8 cellular contexts compared by ENCODE assay signal in genomic region chr11:925496-926301, GRCh38. TPM values are rescaled to one million over a fixed set of nuclear protein-coding genes. Genes with fewer than 3 reads are reported as not detected.
A peak's percentile ranks its signal among the peaks of the same experiment; 100 is the strongest.
DNase-seq lines count a peak whose midpoint lies in the region; ATAC-seq and TF ChIP-seq lines count a peak whose summit lies in the region.

TSS of gene AP2A2 (plus strand) at chr11:925870. CDS start at chr11:926022, 152 bp downstream.

- peak within 1 kb of the TSS; percentile 85 for H3K27ac Mint-ChIP-seq in T-helper 17 cell

- H3K4me3 Mint-ChIP-seq in T-helper 17 cell, result peak within 1 kb of the TSS; percentile 89

- CTCF ChIA-PET in GM10248 (lab: Yijun Ruan, JAX) (interaction anchor here (0.7 to 3.4 kb wide), 16 partner anchors 9 to 129 kb away, joined by 3 to 13 read pairs (median 4); partner anchors contain the start of gene CHID1), HEK293T (lab: Yijun Ruan, JAX) (no interaction called here)

- no peaks in the 10 kb centered on the region for H3K36me3 ChIP-seq in urinary bladder (ENCODE audit: insufficient read depth)

- H3K9me3 ChIP-seq in T-helper 17 cell (ENCODE audit: control insufficient read depth, low read length, poor library complexity, severe bottlenecking), result no peaks in the 10 kb centered on the region

- peak; percentile 94 for TF ChIP-seq CTCF in GM10248 (IDR thresholded peaks at IDR 0.05; ENCODE audit: control extremely low read depth, extremely low read depth, low read depth, missing control alignments)

- H3K27me3 Mint-ChIP-seq in T-helper 17 cell, result no peaks in the 10 kb centered on the region

- H3K4me3 ChIP-seq in urinary bladder (ENCODE audit: low read depth, low read length), result peak within 1 kb of the TSS; percentile 97

- peak within 1 kb of the TSS; percentile 79 for H3K27ac ChIP-seq in urinary bladder (ENCODE audit: low read depth)

- H3K4me1 ChIP-seq in urinary bladder (ENCODE audit: insufficient read depth), result no peaks in the 10 kb centered on the region

- H3K4me1 Mint-ChIP-seq in T-helper 17 cell, result peaks cover 25% of the 10 kb centered on the region

- POLR2A ChIA-PET in GM10248 (lab: Yijun Ruan, JAX), result interaction anchor here (0.5 kb wide), 1 partner anchor 148 kb away, joined by 4 read pairs; no protein-coding TSS in a partner anchor
- POLR2A ChIA-PET in HEK293T (lab: Yijun Ruan, JAX), result interaction anchor here (1.0 to 1.8 kb wide), 3 partner anchors 10 to 15 kb away, joined by 4 to 6 read pairs (median 5); partner anchors contain the start of gene CHID1

- intact Hi-C loops in left ventricle myocardium superior (cut with micrococcal nuclease), result no loop called here

- no peaks in the 10 kb centered on the region for H3K36me3 Mint-ChIP-seq in T-helper 17 cell (ENCODE audit: low read depth)

- DNase-seq in GM10248 (ENCODE audit: extremely low spot score) (peak; percentile 96), HEK293T (ENCODE audit: extremely low spot score) (peak; percentile 97), NAMALWA (ENCODE audit: low spot score) (peak; percentile 89), T-helper 17 cell (peak; percentile 88 to 96 (median 96)), amniotic stem cell (lab: John Stamatoyannopoulos, UW) (peak; percentile 89), left ventricle myocardium superior (peak; percentile 97), pulmonary artery endothelial cell (ENCODE audit: low read depth, low spot score) (peak; percentile 65)

- peak; percentile 83 for ATAC-seq in T-helper 17 cell
- peak; percentile 94 for ATAC-seq in left ventricle myocardium superior

- 3% methylated on average over 124 of the region's 124 CpGs for WGBS in urinary bladder

TF ChIP-seq in HEK293T, 16 proteins besides CTCF, POLR2A, EP300 and RAD21:
- TF ChIP-seq LEF1 (IDR thresholded peaks at IDR 0.05; ENCODE audit: borderline replicate concordance) (peak; percentile 28; the same call in 1 of the 2 replicates), FOXK2 (IDR thresholded peaks at IDR 0.05) (no peak), ARNT (IDR thresholded peaks at IDR 0.05) (peak; percentile 69), FOXM1 (IDR thresholded peaks at IDR 0.05; ENCODE audit: borderline replicate concordance) (peak; percentile 68)

RNA-seq across cellular contexts. Expression of gene AP2A2, which starts in this region (rescaled TPM):
- total RNA-seq in T-helper 17 cell (10 to 100 TPM; 71.1 to 74.0 TPM), left ventricle myocardium superior (42.6 TPM), pulmonary artery endothelial cell (26.3 and 32.5 TPM in 2 replicates), urinary bladder (26.5 TPM)
- 51.4 TPM for polyA plus RNA-seq in urinary bladder

Comparison
In these comparisons a context has a peak if more than half of its experiments do, and no peak if none do; other contexts are left out.
1. Peak in every context shown above with its lines: DNase-seq, ATAC-seq, H3K4me3 ChIP-seq and H3K27ac ChIP-seq.